In genomic region chr3:16362781-16363180, GRCh38 we compare ENCODE assay signal across 1 cellular context.
TF ChIP-seq lines count a peak whose summit lies in the region.

No MANE protein-coding gene starts in this region.

TF ChIP-seq in HepG2, 621 proteins besides CTCF, POLR2A, EP300 and RAD21:
- no peak for TF ChIP-seq ZNF749 (CRISPR knock-in tag; IDR thresholded peaks at IDR 0.05; ENCODE audit: borderline replicate concordance)
